Comparison of ENCODE assay signal across 19 cellular contexts in the genomic region with DNA sequence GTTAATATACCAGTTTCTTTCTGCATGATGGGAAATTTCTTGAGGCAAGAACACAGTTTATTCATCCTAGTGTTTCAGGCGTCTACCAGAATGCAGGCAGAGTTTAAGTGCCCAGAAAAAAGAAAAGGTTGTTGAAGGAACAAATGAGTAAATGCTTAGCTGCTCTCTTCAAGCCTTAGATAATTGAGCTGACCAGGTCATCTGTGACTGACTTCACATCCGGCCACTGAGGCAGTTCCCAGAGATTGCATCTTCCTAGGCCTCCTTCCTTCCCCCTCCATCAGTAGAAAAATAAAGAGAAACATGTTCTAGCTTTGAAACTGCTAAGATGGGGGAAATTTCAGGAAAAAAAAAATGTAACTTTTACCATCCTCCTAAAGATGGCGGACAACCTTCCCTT. TPM values are rescaled to one million over a fixed set of nuclear protein-coding genes. Genes with fewer than 3 reads are reported as not detected.
"Had no signal": no experiment of that assay in that cellular context is flagged by ENCODE, and none has a peak within 500 bp of the region (broad histone marks: within the 10 kb centered on the region; RNA-seq: fewer than 3 reads in every experiment).

No MANE protein-coding gene starts in this region.

- H3K4me3 ChIP-seq: SJCRH30 had no signal

- ATAC-seq: Right ventricle myocardium inferior, SK-N-SH treated with all-trans-retinoic acid at 6 μM for 48 hours had no signal

- H3K4me1 ChIP-seq: SJCRH30 had no signal

- H3K27ac ChIP-seq: SJCRH30 had no signal

- H3K27me3 ChIP-seq: SJCRH30 had no signal

- DNase-seq: Karpas-422, KG1, MM.1S, NCI-H1092 treated with DMSO at 0.1 percent for 48 hours, NCI-H1436, NCI-H187, NCI-H2029, NCI-H2081 treated with DMSO at 0.1 percent for 48 hours, NCI-H2171, NCI-H446, NCI-H510A, NCI-H524 treated with DMSO at 0.1 percent for 48 hours, NCI-H69, NCI-H774, SHP77 treated with DMSO at 0.1 percent for 48 hours, SJCRH30 had no signal

- H3K36me3 ChIP-seq: SJCRH30 had no signal

- H3K9me3 ChIP-seq: SJCRH30 had no signal

RNA-seq across cellular contexts. Expression of gene TMEM163, which starts 9.4 kb away (rescaled TPM):
- total RNA-seq: HT-29 had no signal
